In the genomic region with DNA sequence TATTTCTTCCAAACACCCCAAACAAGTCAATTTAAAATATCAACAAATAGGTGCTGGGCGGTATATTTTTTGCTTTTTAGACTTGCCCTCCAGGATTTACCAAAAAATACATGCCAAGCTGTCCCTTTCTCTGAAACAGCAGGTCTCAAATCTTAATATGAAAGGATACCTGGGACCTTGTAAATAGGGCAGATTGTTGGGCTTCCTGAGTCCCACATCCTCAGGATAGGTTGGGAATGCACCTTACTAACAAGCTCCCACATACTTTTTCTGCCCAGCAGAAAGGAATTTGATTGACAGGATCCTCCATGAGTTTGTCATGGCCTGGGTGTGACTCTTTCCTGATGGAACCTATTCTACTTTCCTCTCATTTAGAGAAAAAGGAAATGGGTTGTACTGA, we compare ENCODE assay signal across 18 cellular contexts. TPM values are rescaled to one million over a fixed set of nuclear protein-coding genes. Genes with fewer than 3 reads are reported as not detected.
DNase-seq lines count a peak whose midpoint lies in the region; ATAC-seq, FAIRE-seq and TF ChIP-seq lines count a peak whose summit lies in the region.
"Had no signal": no experiment of that assay in that cellular context is flagged by ENCODE, and none has a peak within 500 bp of the region (broad histone marks: within the 10 kb centered on the region; RNA-seq: fewer than 3 reads in every experiment).

No MANE protein-coding gene starts in this region.

- H3K9me3 ChIP-seq in H9 (ENCODE audit: control insufficient read depth, low read depth, low read length), result no peaks in the 10 kb centered on the region
- H3K9me3 ChIP-seq in iPS-20b (ENCODE audit: insufficient read depth, low read depth, low read length), result no peaks in the 10 kb centered on the region
- no peaks in the 10 kb centered on the region for H3K9me3 ChIP-seq in pancreas
- H3K9me3 ChIP-seq: A549, HAP-1 had no signal

- H3K4ac ChIP-seq in H9 (ENCODE audit: low read depth, low read length), result no peak overlapping the region

- H3K27me3 ChIP-seq in H9 (ENCODE audit: insufficient read depth, low read length) (no peaks in the 10 kb centered on the region; the same call in 1 of the 2 replicates), iPS-20b (ENCODE audit: insufficient read depth, low read length) (peaks cover 23% of the 10 kb centered on the region), pancreas (peaks cover 0 to 9% (median 4%) of the 10 kb centered on the region in 4 donors)

- no peak overlapping the region for H2BK12ac ChIP-seq in H9 (ENCODE audit: insufficient read length, low read depth, low read length)

- H3K36me3 ChIP-seq in iPS-20b (ENCODE audit: insufficient read depth, low read depth, low read length) (no peaks in the 10 kb centered on the region), pancreas (no peaks in the 10 kb centered on the region)
- H3K36me3 ChIP-seq: HAP-1 had no signal

- H3K23me2 ChIP-seq in H9 (ENCODE audit: insufficient read length, low read depth, low read length, poor library complexity, severe bottlenecking), result peaks cover 9% of the 10 kb centered on the region

- H3K27ac ChIP-seq in H9 (ENCODE audit: insufficient read length, low read depth, low read length), result no peak overlapping the region
- peak overlapping the region; percentile 18 for H3K27ac ChIP-seq in iPS-20b (ENCODE audit: low read length)
- H3K27ac ChIP-seq in pancreas, result no peak overlapping the region
- H3K27ac ChIP-seq: A549, HL-60 had no signal

- peak overlapping the region; percentile 42; the same call in 1 of the 2 replicates for H3K4me3 ChIP-seq in iPS-20b (ENCODE audit: low read length)
- no peak overlapping the region for H3K4me3 ChIP-seq in pancreas
- H3K4me3 ChIP-seq: A549, HAP-1 had no signal

- H3K4me1 ChIP-seq in H9 (ENCODE audit: insufficient read depth, low read length) (peaks cover 19% of the 10 kb centered on the region), iPS-20b (ENCODE audit: insufficient read depth, low read length) (peaks cover 26% of the 10 kb centered on the region), pancreas (peaks cover 0 to 5% (median 3%) of the 10 kb centered on the region in 3 donors)
- H3K4me1 ChIP-seq: HAP-1 had no signal

- H2BK5ac ChIP-seq in H9 (ENCODE audit: insufficient read length, low read length), result no peak overlapping the region

- peaks cover 4 to 11% of the 10 kb centered on the region in 2 experiments; a peak in 4 of 5 replicates for H3K9me3 Mint-ChIP-seq in H9
- peaks cover 6% of the 10 kb centered on the region; the same call in 1 of the 2 replicates for H3K9me3 Mint-ChIP-seq in WTC11
- H3K9me3 Mint-ChIP-seq: CD8-positive, alpha-beta T cell had no signal

- H4K5ac ChIP-seq in H9 (ENCODE audit: insufficient read length, low read depth, low read length), result no peak overlapping the region

- intact Hi-C loops in pancreas (cut with DNase I), result loop anchor here in 1 of 3 donors (5.0 kb wide), 1 partner anchor 455 kb away; no protein-coding TSS in a partner anchor

- no peaks in the 10 kb centered on the region for H3K79me2 ChIP-seq in H9 (ENCODE audit: insufficient read depth, low read length)

- DNase-seq in H9 (peak; percentile 50), WTC11 (ENCODE audit: low spot score) (no peak), kidney glomerular epithelial cell (lab: John Stamatoyannopoulos, UW) (no peak), pancreas (no peak)
- DNase-seq in stimulated activated naive CD4-positive, alpha-beta T cell (lab: John Stamatoyannopoulos, UW), result no peak
- DNase-seq: CD8-positive, alpha-beta T cell; COR-L47; DMS153; DND-41; GF-D8; IMR-90; KBM-7 had no signal

- no peak overlapping the region for H3K4me3 Mint-ChIP-seq in H9
- peak overlapping the region; percentile 24; the same call in 1 of the 2 replicates for H3K4me3 Mint-ChIP-seq in WTC11
- H3K4me3 Mint-ChIP-seq: CD14-positive monocyte; CD8-positive, alpha-beta T cell had no signal

- H2AFZ ChIP-seq in H9 (ENCODE audit: low read length), result no peak overlapping the region

- POLR2A ChIA-PET in WTC11 (lab: Charles Lee), result no interaction called here

- H3K27me3 Mint-ChIP-seq in H9 (ENCODE audit: low read depth) (peaks cover 32% of the 10 kb centered on the region), WTC11 (ENCODE audit: low read depth) (no peaks in the 10 kb centered on the region)

- H3K9ac ChIP-seq in H9 (ENCODE audit: extremely low read depth, insufficient read length, low read length), result no peak overlapping the region
- H3K9ac ChIP-seq in iPS-20b (ENCODE audit: low read depth, low read length), result no peak overlapping the region; the same call in 1 of the 2 replicates

- H3K36me3 Mint-ChIP-seq in H9 (ENCODE audit: insufficient read depth in 1 of 3, low read depth in 3 of 3), result peaks cover 0 to 5% (median 1%) of the 10 kb centered on the region in 3 experiments; a peak in 3 of 7 replicates
- H3K36me3 Mint-ChIP-seq in WTC11, result no peaks in the 10 kb centered on the region; the same call in 1 of the 2 replicates
- H3K36me3 Mint-ChIP-seq: CD8-positive, alpha-beta T cell had no signal

- peak; percentile 63 for ATAC-seq in WTC11
- ATAC-seq in pancreas, result no peak
- ATAC-seq: A549; CD8-positive, alpha-beta T cell had no signal

- no CpG with 5 or more reads among the region's 1 CpG for WGBS in H9 (ENCODE audit: extremely low coverage, insufficient read length, low lambda C conversion rate)
- WGBS in pancreas, 2 donors, result 54 to 57% methylated on average over 1 of the region's 1 CpG

- H3K4me2 ChIP-seq in H9 (ENCODE audit: insufficient read depth, insufficient read length, low read length), result no peak overlapping the region
- H3K4me2 ChIP-seq: A549 had no signal

- no peak overlapping the region for H2BK20ac ChIP-seq in H9 (ENCODE audit: low read depth, low read length, poor library complexity, severe bottlenecking)

- H3K14ac ChIP-seq in H9 (ENCODE audit: insufficient read depth, low read length), result no peak overlapping the region

- H3T11ph ChIP-seq in H9 (ENCODE audit: low read length), result no peak overlapping the region

- no peak overlapping the region for H2AK5ac ChIP-seq in H9 (ENCODE audit: insufficient read length, low read length)

- H3K4me1 Mint-ChIP-seq in H9 (peaks cover 43 to 46% of the 10 kb centered on the region in 2 experiments), WTC11 (peaks cover 61% of the 10 kb centered on the region)

- no peak for FAIRE-seq in pancreas (lab: Jason Lieb, UNC)
- FAIRE-seq: D721Med had no signal

- no peak overlapping the region for H4K8ac ChIP-seq in H9 (replicated peaks; ENCODE audit: insufficient read length, low read depth, low read length)

- no peaks in the 10 kb centered on the region for H4K20me1 ChIP-seq in H9 (ENCODE audit: control insufficient read depth, insufficient read depth, insufficient read length)

- no peaks in the 10 kb centered on the region for H3K79me1 ChIP-seq in H9 (ENCODE audit: insufficient read depth, low read depth, low read length, poor library complexity, severe bottlenecking)

- no peak overlapping the region for H4K91ac ChIP-seq in H9 (ENCODE audit: insufficient read length, low read depth, low read length)

- no peak overlapping the region for H2BK120ac ChIP-seq in H9 (ENCODE audit: low read depth, low read length, poor library complexity, severe bottlenecking)

- H3K18ac ChIP-seq in H9 (ENCODE audit: insufficient read length, low read depth, low read length), result no peak overlapping the region

- CTCF ChIA-PET in WTC11 (lab: Charles Lee), result interaction anchor here (0.6 to 4.2 kb wide), 15 partner anchors 12 to 575 kb away, joined by 3 to 92 read pairs (median 4); no protein-coding TSS in a partner anchor

- no peak overlapping the region for H2BK15ac ChIP-seq in H9 (ENCODE audit: low read depth, low read length)

- no peak overlapping the region for H3K56ac ChIP-seq in H9 (ENCODE audit: insufficient read length, low read depth, low read length)

- H3K23ac ChIP-seq in H9 (ENCODE audit: insufficient read length, low read depth, low read length), result no peak overlapping the region

- TF ChIP-seq CTCF in H9 (conservative IDR thresholded peaks at IDR 0.05), result no peak
- no peak for TF ChIP-seq CTCF in WTC11 (IDR thresholded peaks at IDR 0.05)
- TF ChIP-seq CTCF in pancreas (IDR thresholded peaks at IDR 0.05), result no peak

- H3K27ac Mint-ChIP-seq in H9 (peak overlapping the region in 2 of 3 experiments; percentile 51 to 97; a peak in 3 of 7 replicates), WTC11 (peak overlapping the region; percentile 80)
- H3K27ac Mint-ChIP-seq: CD14-positive monocyte; CD8-positive, alpha-beta T cell had no signal

TF ChIP-seq in WTC11, 78 proteins besides CTCF, POLR2A, EP300 and RAD21:
- peak; percentile 58; the same call in 1 of the 2 replicates for TF ChIP-seq ZNF121 (CRISPR knock-in tag; IDR thresholded peaks at IDR 0.05)
- TF ChIP-seq, protein P1, sequence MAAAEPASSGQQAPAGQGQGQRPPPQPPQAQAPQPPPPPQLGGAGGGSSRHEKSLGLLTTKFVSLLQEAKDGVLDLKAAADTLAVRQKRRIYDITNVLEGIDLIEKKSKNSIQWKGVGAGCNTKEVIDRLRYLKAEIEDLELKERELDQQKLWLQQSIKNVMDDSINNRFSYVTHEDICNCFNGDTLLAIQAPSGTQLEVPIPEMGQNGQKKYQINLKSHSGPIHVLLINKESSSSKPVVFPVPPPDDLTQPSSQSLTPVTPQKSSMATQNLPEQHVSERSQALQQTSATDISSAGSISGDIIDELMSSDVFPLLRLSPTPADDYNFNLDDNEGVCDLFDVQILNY (CRISPR knock-in tag; IDR thresholded peaks at IDR 0.05), result no peak
- TF ChIP-seq, protein P2, sequence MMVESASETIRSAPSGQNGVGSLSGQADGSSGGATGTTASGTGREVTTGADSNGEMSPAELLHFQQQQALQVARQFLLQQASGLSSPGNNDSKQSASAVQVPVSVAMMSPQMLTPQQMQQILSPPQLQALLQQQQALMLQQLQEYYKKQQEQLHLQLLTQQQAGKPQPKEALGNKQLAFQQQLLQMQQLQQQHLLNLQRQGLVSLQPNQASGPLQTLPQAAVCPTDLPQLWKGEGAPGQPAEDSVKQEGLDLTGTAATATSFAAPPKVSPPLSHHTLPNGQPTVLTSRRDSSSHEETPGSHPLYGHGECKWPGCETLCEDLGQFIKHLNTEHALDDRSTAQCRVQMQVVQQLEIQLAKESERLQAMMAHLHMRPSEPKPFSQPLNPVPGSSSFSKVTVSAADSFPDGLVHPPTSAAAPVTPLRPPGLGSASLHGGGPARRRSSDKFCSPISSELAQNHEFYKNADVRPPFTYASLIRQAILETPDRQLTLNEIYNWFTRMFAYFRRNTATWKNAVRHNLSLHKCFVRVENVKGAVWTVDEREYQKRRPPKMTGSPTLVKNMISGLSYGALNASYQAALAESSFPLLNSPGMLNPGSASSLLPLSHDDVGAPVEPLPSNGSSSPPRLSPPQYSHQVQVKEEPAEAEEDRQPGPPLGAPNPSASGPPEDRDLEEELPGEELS (CRISPR knock-in tag; IDR thresholded peaks at IDR 0.05), result peak; percentile 18; the same call in 1 of the 2 replicates

RNA-seq across cellular contexts. Expression of a gene that starts 4.9 kb away (rescaled TPM):
- total RNA-seq in H9 (2021) (0.83 and 1.1 TPM in 2 replicates), WTC11 (2021) (4.7 to 5.7 TPM (median 5.3 TPM) in 3 replicates), pancreas (under 1 TPM; 0.28 to 0.87 (median 0.45) TPM)
- polyA plus RNA-seq in pancreas, result under 1 TPM; 0.49 TPM
- total RNA-seq: CD8-positive, alpha-beta T cell; IMR-90 had no signal
- polyA plus RNA-seq: IMR-90 had no signal
